Comparison of ENCODE assay signal across 22 cellular contexts in genomic region chr6:41187924-41188886, GRCh38. TPM values are rescaled to one million over a fixed set of nuclear protein-coding genes. Genes with fewer than 3 reads are reported as not detected.
DNase-seq lines count a peak whose midpoint lies in the region; ATAC-seq and TF ChIP-seq lines count a peak whose summit lies in the region.
"Had no signal": no experiment of that assay in that cellular context is flagged by ENCODE, and none has a peak within 500 bp of the region (broad histone marks: within the 10 kb centered on the region; RNA-seq: fewer than 3 reads in every experiment).

No MANE protein-coding gene starts in this region.

- CTCF ChIA-PET in activated CD4-positive, alpha-beta T cell treated with anti-CD3 and anti-CD28 coated beads, Interleukin-2, amount 10 ng/mL, durations not matched to agents 7 days and 5 days (lab: Charles Lee) = interaction anchor here (0.9 to 1.2 kb wide), 5 partner anchors 8 to 87 kb away, joined by 3 to 4 read pairs (median 3); no protein-coding TSS in a partner anchor
- CTCF ChIA-PET in activated B cell treated with CpG ODN at 0.5 μM for 24 hours (lab: Charles Lee) = interaction anchor here (0.6 to 1.6 kb wide), 2 partner anchors 11 to 599 kb away, joined by 3 to 5 read pairs; partner anchors contain the start of gene TOMM6
- CTCF ChIA-PET in CD4-positive, alpha-beta memory T cell (lab: Charles Lee; ENCODE audit: partially characterized antibody) = interaction anchor here (1.3 to 3.7 kb wide), 2 partner anchors 11 to 116 kb away, joined by 3 to 14 read pairs; partner anchors contain the start of genes OARD1 and TREML2

- no peak overlapping the region for H3K4me3 Mint-ChIP-seq in activated CD4-positive, alpha-beta T cell treated with anti-CD3 and anti-CD28 coated beads, Interleukin-2, amount 10 ng/mL, durations not matched to agents 7 days and 5 days
- H3K4me3 Mint-ChIP-seq in activated B cell treated with CpG ODN at 0.5 μM for 24 hours (no peak overlapping the region), endothelial cell (ENCODE audit: unreplicated experiment) (no peak overlapping the region)
- H3K4me3 Mint-ChIP-seq in CD4-positive, alpha-beta memory T cell = no peak overlapping the region
- H3K4me3 Mint-ChIP-seq: CD4-positive, alpha-beta T cell had no signal

- H3K4me1 Mint-ChIP-seq in activated CD4-positive, alpha-beta T cell treated with anti-CD3 and anti-CD28 coated beads, Interleukin-2, amount 10 ng/mL, durations not matched to agents 7 days and 5 days = peaks cover 49% of the 10 kb centered on the region
- H3K4me1 Mint-ChIP-seq in activated B cell treated with CpG ODN at 0.5 μM for 24 hours (peaks cover 64% of the 10 kb centered on the region), endothelial cell (ENCODE audit: unreplicated experiment) (peaks cover 12% of the 10 kb centered on the region)
- peaks cover 13 to 21% (median 16%) of the 10 kb centered on the region in 4 donors for H3K4me1 Mint-ChIP-seq in CD4-positive, alpha-beta memory T cell

- peaks cover 30% of the 10 kb centered on the region for H3K36me3 ChIP-seq in neutrophil
- no peaks in the 10 kb centered on the region for H3K36me3 ChIP-seq in CD4-positive, alpha-beta memory T cell (ENCODE audit: insufficient read depth, low read length)
- H3K36me3 ChIP-seq: SJSA1 had no signal

- intact Hi-C loops in activated B cell treated with CpG ODN at 0.5 μM for 24 hours (cut with micrococcal nuclease) = no loop called here
- intact Hi-C loops in CD4-positive, alpha-beta memory T cell (cut with micrococcal nuclease) = no loop called here

- H3K4me3 ChIP-seq in neutrophil (ENCODE audit: low read depth in 1 of 2, low read length in 1 of 2) = no peak overlapping the region
- H3K4me3 ChIP-seq in CD4-positive, alpha-beta memory T cell (ENCODE audit: low read length in 2 of 2) = no peak overlapping the region
- H3K4me3 ChIP-seq: A549, GM12878, SJSA1 had no signal

- H3K9me3 ChIP-seq in neutrophil = no peaks in the 10 kb centered on the region
- no peaks in the 10 kb centered on the region for H3K9me3 ChIP-seq in CD4-positive, alpha-beta memory T cell (ENCODE audit: control insufficient read depth in 1 of 2, low read length in 2 of 2)

- no peak for ATAC-seq in activated B cell treated with CpG ODN at 0.5 μM for 24 hours (ENCODE audit: low read depth)
- ATAC-seq: A549, GM12878 had no signal

- H3K9me3 Mint-ChIP-seq in activated CD4-positive, alpha-beta T cell treated with anti-CD3 and anti-CD28 coated beads, Interleukin-2, amount 10 ng/mL, durations not matched to agents 7 days and 5 days = peaks cover 16% of the 10 kb centered on the region
- H3K9me3 Mint-ChIP-seq in activated B cell treated with CpG ODN at 0.5 μM for 24 hours = peaks cover 7% of the 10 kb centered on the region
- no peaks in the 10 kb centered on the region for H3K9me3 Mint-ChIP-seq in endothelial cell (ENCODE audit: unreplicated experiment)
- H3K9me3 Mint-ChIP-seq in CD4-positive, alpha-beta memory T cell = peaks cover 0 to 9% (median 3%) of the 10 kb centered on the region in 8 donors
- H3K9me3 Mint-ChIP-seq: CD4-positive, alpha-beta T cell had no signal

- H3K27ac Mint-ChIP-seq in activated CD4-positive, alpha-beta T cell treated with anti-CD3 and anti-CD28 coated beads, Interleukin-2, amount 10 ng/mL, durations not matched to agents 7 days and 5 days = peak overlapping the region; percentile 63
- H3K27ac Mint-ChIP-seq in activated B cell treated with CpG ODN at 0.5 μM for 24 hours (peak overlapping the region; percentile 53), endothelial cell (ENCODE audit: unreplicated experiment) (no peak overlapping the region)
- H3K27ac Mint-ChIP-seq in CD4-positive, alpha-beta memory T cell = peak overlapping the region in 2 of 7 donors; percentile 56 to 68
- H3K27ac Mint-ChIP-seq: CD4-positive, alpha-beta T cell had no signal

- H3K36me3 Mint-ChIP-seq in activated CD4-positive, alpha-beta T cell treated with anti-CD3 and anti-CD28 coated beads, Interleukin-2, amount 10 ng/mL, durations not matched to agents 7 days and 5 days (ENCODE audit: low read depth) = peaks cover 30% of the 10 kb centered on the region
- H3K36me3 Mint-ChIP-seq in activated B cell treated with CpG ODN at 0.5 μM for 24 hours (ENCODE audit: low read depth) = peaks cover 26% of the 10 kb centered on the region
- H3K36me3 Mint-ChIP-seq in endothelial cell (ENCODE audit: low read depth, unreplicated experiment) = no peaks in the 10 kb centered on the region
- peaks cover 3 to 15% of the 10 kb centered on the region in 2 donors for H3K36me3 Mint-ChIP-seq in CD4-positive, alpha-beta memory T cell

- H3K4me1 ChIP-seq in neutrophil (ENCODE audit: control insufficient read depth in 1 of 2, insufficient read depth in 1 of 2, low read depth in 1 of 2, low read length in 1 of 2) = peaks cover 62 to 76% of the 10 kb centered on the region in 2 experiments
- peaks cover 24% of the 10 kb centered on the region for H3K4me1 ChIP-seq in CD4-positive, alpha-beta memory T cell (ENCODE audit: insufficient read depth, low read length)
- H3K4me1 ChIP-seq: A549, SJSA1 had no signal

- POLR2A ChIA-PET in activated CD4-positive, alpha-beta T cell treated with anti-CD3 and anti-CD28 coated beads, Interleukin-2, amount 10 ng/mL, durations not matched to agents 7 days and 5 days (lab: Charles Lee) = interaction anchor here (1.4 kb wide), 1 partner anchor 12 kb away, joined by 3 read pairs; no protein-coding TSS in a partner anchor
- POLR2A ChIA-PET in activated B cell treated with CpG ODN at 0.5 μM for 24 hours (lab: Charles Lee) = interaction anchor here (1.7 to 1.9 kb wide), 2 partner anchors 12 to 13 kb away, joined by 5 read pairs; partner anchors contain the start of gene TREML2
- POLR2A ChIA-PET in CD4-positive, alpha-beta memory T cell (lab: Charles Lee; ENCODE audit: partially characterized antibody) = no interaction called here

- TF ChIP-seq CTCF in activated B cell treated with CpG ODN at 0.5 μM for 24 hours (IDR thresholded peaks at IDR 0.05) (no peak), neutrophil (IDR thresholded peaks at IDR 0.05) (no peak), endothelial cell (IDR thresholded peaks at IDR 0.05; ENCODE audit: unreplicated experiment) (no peak)

- DNase-seq in activated CD4-positive, alpha-beta T cell treated with anti-CD3 and anti-CD28 coated beads, Interleukin-2, amount 10 ng/mL, durations not matched to agents 7 days and 5 days = no peak
- no peak for DNase-seq in activated CD4-positive, alpha-beta T cell treated with anti-CD3 and anti-CD28 coated beads, Interleukin-2, amount 50 U/mL, for 48 hours
- DNase-seq in DMS53 treated with DMSO at 0.1 percent for 48 hours (lab: John Stamatoyannopoulos, UW; ENCODE audit: unreplicated experiment) (peak; percentile 79), activated B cell treated with CpG ODN at 0.5 μM for 24 hours (no peak), endothelial cell (ENCODE audit: low spot score) (no peak), NCI-H2227 treated with DMSO at 0.1 percent for 48 hours (lab: John Stamatoyannopoulos, UW) (no peak)
- no peak for DNase-seq in CD4-positive, alpha-beta memory T cell
- DNase-seq: CD4-positive, alpha-beta T cell; GDM1; HCEC 1CT; NCI-H1048; NCI-H1694; NCI-H2107; NCI-H226; NCI-H526 treated with DMSO at 0.1 percent for 48 hours; SW 1271 had no signal

- peak overlapping the region; percentile 99 for H3K27ac ChIP-seq in neutrophil
- no peak overlapping the region for H3K27ac ChIP-seq in CD4-positive, alpha-beta memory T cell (ENCODE audit: low read depth, low read length)
- H3K27ac ChIP-seq: A549, KMS-11, SJSA1 had no signal

- H3K27me3 Mint-ChIP-seq in activated CD4-positive, alpha-beta T cell treated with anti-CD3 and anti-CD28 coated beads, Interleukin-2, amount 10 ng/mL, durations not matched to agents 7 days and 5 days = no peaks in the 10 kb centered on the region
- no peaks in the 10 kb centered on the region for H3K27me3 Mint-ChIP-seq in activated B cell treated with CpG ODN at 0.5 μM for 24 hours
- H3K27me3 Mint-ChIP-seq in endothelial cell (ENCODE audit: unreplicated experiment) = peaks cover 2% of the 10 kb centered on the region
- H3K27me3 Mint-ChIP-seq in CD4-positive, alpha-beta memory T cell = no peaks in the 10 kb centered on the region
- H3K27me3 Mint-ChIP-seq: CD4-positive, alpha-beta T cell had no signal

- H3K27me3 ChIP-seq in neutrophil = no peaks in the 10 kb centered on the region
- no peaks in the 10 kb centered on the region for H3K27me3 ChIP-seq in CD4-positive, alpha-beta memory T cell (ENCODE audit: insufficient read depth, low read length)

RNA-seq across cellular contexts. Expression of gene TREML2, which starts 12.7 kb away (rescaled TPM):
- 10 to 100 TPM; 22.9 to 25.8 TPM for total RNA-seq in activated CD4-positive, alpha-beta T cell treated with anti-CD3 and anti-CD28 coated beads, Interleukin-2, amount 10 ng/mL, durations not matched to agents 7 days and 5 days
- total RNA-seq in activated B cell treated with CpG ODN at 0.5 μM for 24 hours (10.2 and 10.3 TPM in 2 replicates), endothelial cell (ENCODE audit: unreplicated experiment) (0.10 TPM)
- under 1 TPM; 0.35 to 0.39 TPM for total RNA-seq in CD4-positive, alpha-beta memory T cell
- 1 to 10 TPM; 1.6 to 4.8 TPM for polyA plus RNA-seq in CD4-positive, alpha-beta memory T cell
- total RNA-seq: M059J, SJSA1 had no signal
- polyA plus RNA-seq: A549 had no signal

RNA-seq across cellular contexts. Expression of gene TREM2, which starts 25.3 kb away (rescaled TPM):
- not detected for total RNA-seq in activated CD4-positive, alpha-beta T cell treated with anti-CD3 and anti-CD28 coated beads, Interleukin-2, amount 10 ng/mL, durations not matched to agents 7 days and 5 days
- not detected in 2 replicates for total RNA-seq in activated B cell treated with CpG ODN at 0.5 μM for 24 hours
- not detected for total RNA-seq in endothelial cell (ENCODE audit: unreplicated experiment)
- 1 to 10 TPM; 2.7 to 4.0 TPM for total RNA-seq in CD4-positive, alpha-beta memory T cell
- polyA plus RNA-seq in CD4-positive, alpha-beta memory T cell = not detected
- total RNA-seq: CD4-positive, alpha-beta T cell; GM12878; M059J; SJSA1 had no signal
- polyA plus RNA-seq: A549, GM12878 had no signal

RNA-seq across cellular contexts. Expression of gene TREML1, which starts 34.1 kb away (rescaled TPM):
- total RNA-seq in activated CD4-positive, alpha-beta T cell treated with anti-CD3 and anti-CD28 coated beads, Interleukin-2, amount 10 ng/mL, durations not matched to agents 7 days and 5 days = not detected
- total RNA-seq in activated B cell treated with CpG ODN at 0.5 μM for 24 hours (not detected in 2 replicates), endothelial cell (ENCODE audit: unreplicated experiment) (2.3 TPM)
- not detected for total RNA-seq in CD4-positive, alpha-beta memory T cell
- not detected for polyA plus RNA-seq in CD4-positive, alpha-beta memory T cell
- total RNA-seq: CD4-positive, alpha-beta T cell; GM12878; M059J; SJSA1 had no signal
- polyA plus RNA-seq: A549 had no signal

RNA-seq across cellular contexts. Expression of gene TREML4, which starts 39.9 kb away (rescaled TPM):
- total RNA-seq in activated CD4-positive, alpha-beta T cell treated with anti-CD3 and anti-CD28 coated beads, Interleukin-2, amount 10 ng/mL, durations not matched to agents 7 days and 5 days = not detected
- total RNA-seq in activated B cell treated with CpG ODN at 0.5 μM for 24 hours (not detected in 2 replicates), endothelial cell (ENCODE audit: unreplicated experiment) (0.15 TPM)
- not detected for total RNA-seq in CD4-positive, alpha-beta memory T cell
- polyA plus RNA-seq in CD4-positive, alpha-beta memory T cell = not detected
- total RNA-seq: CD4-positive, alpha-beta T cell; GM12878; M059J; SJSA1 had no signal
- polyA plus RNA-seq: A549, GM12878 had no signal
